ENCODE assay signal across 11 cellular contexts in genomic region chr3:130779031-130779430, GRCh38. TPM values are rescaled to one million over a fixed set of nuclear protein-coding genes. Genes with fewer than 3 reads are reported as not detected.
DNase-seq lines count a peak whose midpoint lies in the region; ATAC-seq and TF ChIP-seq lines count a peak whose summit lies in the region.
"Had no signal": no experiment of that assay in that cellular context is flagged by ENCODE, and none has a peak within 500 bp of the region (broad histone marks: within the 10 kb centered on the region; RNA-seq: fewer than 3 reads in every experiment).

No MANE protein-coding gene starts in this region.

- DNase-seq in left kidney (ENCODE audit: low read depth, low spot score) (peak; percentile 89), ascending aorta (ENCODE audit: low spot score in 2 of 2) (no peak), AG20443 (ENCODE audit: low spot score) (no peak), epidermal melanocyte (ENCODE audit: insufficient read length, low spot score) (no peak)
- DNase-seq: foreskin keratinocyte, GDM1, IMR-90, SIG-M5 had no signal

- H3K9me3 ChIP-seq in ascending aorta = no peaks in the 10 kb centered on the region

- H3K4me1 ChIP-seq in ascending aorta = no peaks in the 10 kb centered on the region
- H3K4me1 ChIP-seq: foreskin keratinocyte had no signal

- H3K4me3 ChIP-seq in ascending aorta = no peak overlapping the region

- no peaks in the 10 kb centered on the region for H3K36me3 ChIP-seq in ascending aorta

- peak; percentile 90 for ATAC-seq in GM19035 (IDR thresholded peaks at IDR 0.05; ENCODE audit: unreplicated experiment)
- ATAC-seq in HG02610 (IDR thresholded peaks at IDR 0.05; ENCODE audit: unreplicated experiment) = peak; percentile 96
- ATAC-seq in HG03521 (IDR thresholded peaks at IDR 0.05; ENCODE audit: unreplicated experiment) = peak; percentile 82
- ATAC-seq: foreskin keratinocyte had no signal

- no peak for TF ChIP-seq CTCF in ascending aorta (IDR thresholded peaks at IDR 0.05)

- no peaks in the 10 kb centered on the region for H3K27me3 ChIP-seq in ascending aorta
- H3K27me3 ChIP-seq: foreskin keratinocyte had no signal

- intact Hi-C loops in ascending aorta (cut with DNase I) = no loop called here

- H3K27ac ChIP-seq in ascending aorta = no peak overlapping the region
- H3K27ac ChIP-seq: foreskin keratinocyte had no signal

RNA-seq across cellular contexts. Expression of gene PIK3R4, which starts 32.4 kb away (rescaled TPM):
- total RNA-seq in ascending aorta = 101 TPM
